Comparison of ENCODE assay signal across 19 cellular contexts in the genomic region with DNA sequence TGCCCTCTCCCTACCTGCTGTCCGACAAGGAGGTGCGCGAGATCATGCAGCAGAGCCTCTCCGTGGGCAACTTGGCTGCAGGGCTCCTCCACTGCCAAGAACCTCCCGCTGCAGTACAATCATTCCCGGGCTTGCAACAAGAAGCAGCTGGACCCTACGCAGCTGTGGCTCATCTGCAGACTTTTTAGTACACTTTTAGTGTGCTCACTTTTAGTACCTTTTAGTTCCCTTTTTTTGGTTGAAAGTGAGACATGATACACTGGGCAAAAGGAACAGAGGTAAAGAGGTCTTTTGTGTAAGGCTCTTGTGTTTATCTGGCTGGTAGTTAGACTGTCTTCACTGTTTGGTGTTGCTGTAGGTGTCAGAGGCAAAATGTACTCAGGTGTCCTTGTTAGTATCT.
DNase-seq lines count a peak whose midpoint lies in the region; ATAC-seq and TF ChIP-seq lines count a peak whose summit lies in the region.
"Had no signal": no experiment of that assay in that cellular context is flagged by ENCODE, and none has a peak within 500 bp of the region (broad histone marks: within the 10 kb centered on the region; RNA-seq: fewer than 3 reads in every experiment).

No MANE protein-coding gene starts in this region.

- no peak for TF ChIP-seq POLR2A in NB4 (IDR thresholded peaks at IDR 0.05; ENCODE audit: extremely low read depth, insufficient read length)

- no peaks in the 10 kb centered on the region for H3K36me3 Mint-ChIP-seq in stimulated activated memory B cell treated with anti-CD40 and anti-IgM and Interleukin-4, amounts not matched to agents 10 μg/mL and 1 μg/mL and 100 μg/mL, for 72 hours
- H3K36me3 Mint-ChIP-seq: CD8-positive, alpha-beta memory T cell had no signal

- H3K9me3 Mint-ChIP-seq in stimulated activated memory B cell treated with anti-CD40 and anti-IgM and Interleukin-4, amounts not matched to agents 10 μg/mL and 1 μg/mL and 100 μg/mL, for 72 hours, result peaks cover 7% of the 10 kb centered on the region

- DNase-seq in GM12864 (ENCODE audit: low read depth) (peak; percentile 62), NB4 (ENCODE audit: low read depth) (peak; percentile 11), SIG-M5 treated with dmso at 0.1 percent for 504 hours (lab: John Stamatoyannopoulos, UW; ENCODE audit: unreplicated experiment) (no peak), NCI-H187 treated with DMSO at 0.1 percent for 48 hours (lab: John Stamatoyannopoulos, UW) (no peak)
- DNase-seq: CD8-positive, alpha-beta memory T cell; H7; MG63; NCI-H1105; NCI-H146; NCI-H2081; NCI-H2171; NCI-H345; NCI-H524; NCI-H82; OCI-M1; T-helper 9 cell had no signal

- H3K4me3 ChIP-seq in GM12864 (ENCODE audit: low read depth, low read length), result no peak overlapping the region
- no peak overlapping the region for H3K4me3 ChIP-seq in NB4 (ENCODE audit: low read depth, low read length)
- H3K4me3 ChIP-seq: MG63 had no signal

- H3K4me1 Mint-ChIP-seq in stimulated activated memory B cell treated with anti-CD40 and anti-IgM and Interleukin-4, amounts not matched to agents 10 μg/mL and 1 μg/mL and 100 μg/mL, for 72 hours, result no peaks in the 10 kb centered on the region
- H3K4me1 Mint-ChIP-seq: CD8-positive, alpha-beta memory T cell had no signal

- ATAC-seq in GM21390 (IDR thresholded peaks at IDR 0.05; ENCODE audit: unreplicated experiment) (peak; percentile 57), GM21367 (IDR thresholded peaks at IDR 0.05; ENCODE audit: unreplicated experiment) (no peak)
- ATAC-seq in stimulated activated memory B cell treated with anti-CD40 and anti-IgM and Interleukin-4, amounts not matched to agents 10 μg/mL and 1 μg/mL and 100 μg/mL, for 72 hours, result peak; percentile 60

- peaks cover 10% of the 10 kb centered on the region for H3K27me3 Mint-ChIP-seq in stimulated activated memory B cell treated with anti-CD40 and anti-IgM and Interleukin-4, amounts not matched to agents 10 μg/mL and 1 μg/mL and 100 μg/mL, for 72 hours

- H3K27ac Mint-ChIP-seq in stimulated activated memory B cell treated with anti-CD40 and anti-IgM and Interleukin-4, amounts not matched to agents 10 μg/mL and 1 μg/mL and 100 μg/mL, for 72 hours, result no peak overlapping the region
- H3K27ac Mint-ChIP-seq: CD8-positive, alpha-beta memory T cell had no signal

- TF ChIP-seq CTCF in GM12864 (IDR thresholded peaks at IDR 0.05; ENCODE audit: low read depth, low read length, missing control alignments), result no peak
- no peak for TF ChIP-seq CTCF in NB4 (IDR thresholded peaks at IDR 0.05; ENCODE audit: low read depth, low read length)

- no peak overlapping the region for H3K4me3 Mint-ChIP-seq in stimulated activated memory B cell treated with anti-CD40 and anti-IgM and Interleukin-4, amounts not matched to agents 10 μg/mL and 1 μg/mL and 100 μg/mL, for 72 hours
- H3K4me3 Mint-ChIP-seq: CD8-positive, alpha-beta memory T cell had no signal

Comparison
In these comparisons a context has a peak if more than half of its experiments do, and no peak if none do; other contexts are left out.
1. DNase-seq: peak in GM12864 (single experiment) and NB4 (single experiment); none in SIG-M5 treated with dmso at 0.1 percent for 504 hours (single experiment) and NCI-H187 treated with DMSO at 0.1 percent for 48 hours (single experiment).